29 cellular contexts compared by ENCODE assay signal in genomic region chr18:10682368-10682714, GRCh38.
DNase-seq lines count a peak whose midpoint lies in the region; ATAC-seq and TF ChIP-seq lines count a peak whose summit lies in the region.
"Had no signal": no experiment of that assay in that cellular context is flagged by ENCODE, and none has a peak within 500 bp of the region (broad histone marks: within the 10 kb centered on the region; RNA-seq: fewer than 3 reads in every experiment).

No MANE protein-coding gene starts in this region.

- no peak for DNase-seq in A673 (ENCODE audit: low spot score)
- peak; percentile 13 for DNase-seq in OCI-LY7 (ENCODE audit: low spot score)
- no peak for DNase-seq in endodermal cell
- DNase-seq in ecto neural progenitor cell (ENCODE audit: low spot score): no peak
- DNase-seq in NCI-H128 (lab: John Stamatoyannopoulos, UW; ENCODE audit: unreplicated experiment): no peak
- DNase-seq in D341Med (ENCODE audit: low spot score): no peak
- DNase-seq: activated CD4-positive, alpha-beta T cell treated with anti-CD3 and anti-CD28 coated beads, Interleukin-2, amount 50 U/mL, for 4 hours; activated CD4-positive, CD25-positive, alpha-beta regulatory T cell; activated naive CD4-positive, alpha-beta T cell treated with Interleukin-2 at 50 U/mL for 16 hours; activated T-cell treated with anti-CD3 and anti-CD28 coated beads, Interleukin-2, amount 50 U/mL, for 72 hours; Caco-2; effector CD8-positive, alpha-beta T cell; foreskin fibroblast; GOT3; heart left ventricle; Kasumi-1; NCI-H1694; NCI-H510A treated with DMSO at 0.1 percent for 48 hours; nephron progenitor cell; SIG-M5; spleen; upper lobe of right lung had no signal

- H3K4me3 ChIP-seq in A673 (ENCODE audit: low read depth, low read length, poor library complexity, severe bottlenecking): no peak overlapping the region
- no peak overlapping the region for H3K4me3 ChIP-seq in OCI-LY7 (ENCODE audit: low read depth, low read length, poor library complexity, severe bottlenecking)
- no peak overlapping the region for H3K4me3 ChIP-seq in endodermal cell (ENCODE audit: low read length)
- H3K4me3 ChIP-seq: BLaER1 treated with 17β-estradiol and CSF1 and Interleukin-3, amounts not matched to agents 10 nM and 100 nM; heart left ventricle; right atrium auricular region; spleen; upper lobe of right lung had no signal

- no peaks in the 10 kb centered on the region for H3K9me2 ChIP-seq in OCI-LY7 (ENCODE audit: insufficient read depth, low read length)

- TF ChIP-seq CTCF in A673 (conservative IDR thresholded peaks at IDR 0.05; ENCODE audit: low read depth, low read length) (peak; percentile 21; the same call in 1 of the 2 replicates), GM12873 (IDR thresholded peaks at IDR 0.05; ENCODE audit: insufficient read depth, low read depth, low read length, missing control alignments) (peak; percentile 31), OCI-LY7 (conservative IDR thresholded peaks at IDR 0.05; ENCODE audit: low read length) (peak; percentile 54), endodermal cell (conservative IDR thresholded peaks at IDR 0.05) (peak; percentile 65)

- H2AFZ ChIP-seq in OCI-LY7 (ENCODE audit: low read length): no peak overlapping the region
- H2AFZ ChIP-seq: parathyroid adenoma had no signal

- POLR2A ChIA-PET in A673 (lab: Charles Lee; ENCODE audit: low non-redundant PET): no interaction called here
- POLR2A ChIA-PET in OCI-LY7 (lab: Charles Lee): no interaction called here

- no peaks in the 10 kb centered on the region for H3K27me3 Mint-ChIP-seq in endodermal cell (ENCODE audit: insufficient read depth)

- WGBS in endodermal cell (ENCODE audit: insufficient coverage in 1 of 2, insufficient read length in 1 of 2), 2 experiments: 94 to 100% methylated on average over 5 to 7 of the region's 7 CpGs

- no peaks in the 10 kb centered on the region for H3K36me3 ChIP-seq in A673 (ENCODE audit: insufficient read depth, low read length, poor library complexity, severe bottlenecking)
- no peaks in the 10 kb centered on the region for H3K36me3 ChIP-seq in OCI-LY7 (ENCODE audit: insufficient read depth, low read length)
- no peaks in the 10 kb centered on the region for H3K36me3 ChIP-seq in endodermal cell (ENCODE audit: control insufficient read depth, insufficient read depth, low read length)
- H3K36me3 ChIP-seq: BLaER1 treated with 17β-estradiol and CSF1 and Interleukin-3, amounts not matched to agents 10 nM and 100 nM; heart left ventricle; right atrium auricular region; spleen; upper lobe of right lung had no signal

- H3K36me3 Mint-ChIP-seq in endodermal cell (ENCODE audit: low read depth): no peaks in the 10 kb centered on the region

- H3K4me2 ChIP-seq in OCI-LY7 (ENCODE audit: low read length): no peak overlapping the region
- H3K4me2 ChIP-seq: BLaER1 treated with 17β-estradiol and CSF1 and Interleukin-3, amounts not matched to agents 10 nM and 100 nM had no signal

- no peak overlapping the region for H3K4me3 Mint-ChIP-seq in endodermal cell
- H3K4me3 Mint-ChIP-seq: activated T-cell treated with anti-CD3 and anti-CD28 coated beads, Interleukin-2, amount 50 U/mL, for 72 hours; brain; nephron progenitor cell had no signal

- H3K27ac ChIP-seq in A673 (ENCODE audit: low read depth, low read length, poor library complexity, severe bottlenecking): no peak overlapping the region
- H3K27ac ChIP-seq in OCI-LY7 (ENCODE audit: low read depth, low read length, poor library complexity, severe bottlenecking): no peak overlapping the region
- no peak overlapping the region for H3K27ac ChIP-seq in endodermal cell (ENCODE audit: low read depth, low read length)
- H3K27ac ChIP-seq: BLaER1 treated with 17β-estradiol and CSF1 and Interleukin-3, amounts not matched to agents 10 nM and 100 nM; heart left ventricle; parathyroid adenoma; right atrium auricular region; spleen; upper lobe of right lung had no signal

- BruUV-seq in A673 (replicated peaks; lab: Mats Ljungman, UMichigan) (no TSS peak), OCI-LY7 (replicated peaks; lab: Mats Ljungman, UMichigan) (no TSS peak)

- no peak for ATAC-seq in HG02759 (IDR thresholded peaks at IDR 0.05; ENCODE audit: unreplicated experiment)
- ATAC-seq: activated T-cell treated with anti-CD3 and anti-CD28 coated beads, Interleukin-2, amount 50 U/mL, for 72 hours; esophagus mucosa; heart left ventricle; upper lobe of right lung had no signal

- intact Hi-C loops in A673 (cut with micrococcal nuclease; ENCODE audit: unreplicated experiment): no loop called here
- intact Hi-C loops in OCI-LY7 (cut with micrococcal nuclease; ENCODE audit: unreplicated experiment): loop anchor here (5.0 kb wide), 1 partner anchor 120 kb away; no protein-coding TSS in a partner anchor

- H3K4me1 Mint-ChIP-seq in endodermal cell: no peaks in the 10 kb centered on the region
- H3K4me1 Mint-ChIP-seq: brain had no signal

- H3K27me3 ChIP-seq in A673 (replicated peaks; ENCODE audit: insufficient read depth, low read depth, low read length, poor library complexity): no peaks in the 10 kb centered on the region
- H3K27me3 ChIP-seq in endodermal cell (ENCODE audit: control insufficient read depth, insufficient read depth, low read length, poor library complexity, severe bottlenecking): no peaks in the 10 kb centered on the region
- H3K27me3 ChIP-seq: BLaER1 treated with 17β-estradiol and CSF1 and Interleukin-3, amounts not matched to agents 10 nM and 100 nM; heart left ventricle; right atrium auricular region; spleen; upper lobe of right lung had no signal

- CTCF ChIA-PET in A673 (lab: Charles Lee): no interaction called here
- CTCF ChIA-PET in OCI-LY7 (lab: Charles Lee; ENCODE audit: unreplicated experiment): no interaction called here

- H3K79me2 ChIP-seq in OCI-LY7 (ENCODE audit: insufficient read depth, low read depth, low read length): no peaks in the 10 kb centered on the region
- H3K79me2 ChIP-seq: parathyroid adenoma had no signal

- no peak overlapping the region for H3K9ac ChIP-seq in endodermal cell (ENCODE audit: extremely low read depth, low read length, poor library complexity, severe bottlenecking)
- H3K9ac ChIP-seq: BLaER1 treated with 17β-estradiol and CSF1 and Interleukin-3, amounts not matched to agents 10 nM and 100 nM; parathyroid adenoma had no signal

- H3K9me3 Mint-ChIP-seq in endodermal cell: no peaks in the 10 kb centered on the region
- H3K9me3 Mint-ChIP-seq: activated T-cell treated with anti-CD3 and anti-CD28 coated beads, Interleukin-2, amount 50 U/mL, for 72 hours; brain; nephron progenitor cell had no signal

- H3K9me3 ChIP-seq in A673 (ENCODE audit: low read depth, low read length, poor library complexity, severe bottlenecking): no peaks in the 10 kb centered on the region
- H3K9me3 ChIP-seq in OCI-LY7 (ENCODE audit: low read length): no peaks in the 10 kb centered on the region
- H3K9me3 ChIP-seq in endodermal cell (ENCODE audit: control insufficient read depth, low read length): no peaks in the 10 kb centered on the region
- H3K9me3 ChIP-seq: BLaER1 treated with 17β-estradiol and CSF1 and Interleukin-3, amounts not matched to agents 10 nM and 100 nM; Caco-2; heart left ventricle; right atrium auricular region; spleen; upper lobe of right lung had no signal

- H3K4me1 ChIP-seq in A673 (ENCODE audit: insufficient read depth, low read length, poor library complexity, severe bottlenecking) (no peaks in the 10 kb centered on the region), OCI-LY7 (ENCODE audit: insufficient read depth, low read length, poor library complexity, severe bottlenecking) (peaks cover 7% of the 10 kb centered on the region), endodermal cell (ENCODE audit: control insufficient read depth, insufficient read depth, low read length) (no peaks in the 10 kb centered on the region)
- H3K4me1 ChIP-seq: BLaER1 treated with 17β-estradiol and CSF1 and Interleukin-3, amounts not matched to agents 10 nM and 100 nM; Caco-2; heart left ventricle; parathyroid adenoma; right atrium auricular region; spleen; upper lobe of right lung had no signal

- no peaks in the 10 kb centered on the region for H4K20me1 ChIP-seq in OCI-LY7 (ENCODE audit: insufficient read depth, low read length)
- H4K20me1 ChIP-seq: BLaER1 treated with 17β-estradiol and CSF1 and Interleukin-3, amounts not matched to agents 10 nM and 100 nM had no signal

- no peak overlapping the region for H3K27ac Mint-ChIP-seq in endodermal cell
- H3K27ac Mint-ChIP-seq: activated T-cell treated with anti-CD3 and anti-CD28 coated beads, Interleukin-2, amount 50 U/mL, for 72 hours; brain; nephron progenitor cell had no signal
